16 cellular contexts compared by ENCODE assay signal in the genomic region with DNA sequence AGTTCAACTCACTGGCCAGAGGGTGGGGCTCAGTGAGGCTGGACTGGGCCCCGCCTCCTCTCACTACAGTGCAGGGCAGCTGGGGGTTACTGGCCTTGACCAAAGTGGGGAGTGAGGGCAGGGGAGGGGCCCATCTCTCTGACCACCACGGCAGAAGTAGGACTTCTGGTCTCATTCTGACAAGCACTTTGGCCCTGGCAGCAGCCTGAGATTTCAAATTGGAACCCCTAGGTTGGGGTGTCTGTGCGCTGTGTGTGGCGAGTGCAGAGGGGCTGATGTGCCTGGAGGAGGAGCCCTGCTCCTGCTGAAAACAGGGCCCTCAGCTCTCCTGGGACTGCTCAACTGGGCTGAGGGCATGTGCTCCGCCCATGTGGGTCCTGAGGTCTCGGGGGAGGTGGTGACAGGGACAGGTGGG.
DNase-seq lines count a peak whose midpoint lies in the region; ATAC-seq, FAIRE-seq and TF ChIP-seq lines count a peak whose summit lies in the region.
"Had no signal": no experiment of that assay in that cellular context is flagged by ENCODE, and none has a peak within 500 bp of the region (broad histone marks: within the 10 kb centered on the region; RNA-seq: fewer than 3 reads in every experiment).

No MANE protein-coding gene starts in this region.

- peak overlapping the region in 2 of 3 donors; percentile 26 to 32 for H3K27ac Mint-ChIP-seq in CD4-positive, CD25-positive, alpha-beta regulatory T cell
- H3K27ac Mint-ChIP-seq in GM23338 = peak overlapping the region; percentile 62
- H3K27ac Mint-ChIP-seq: activated T-helper 2 cell treated with anti-CD3 and anti-CD28 coated beads, Interferon-gamma antibody, Interleukin-2, Interleukin-4, amounts not matched to agents 10 μg/mL and 5 μg/mL and 100 μg/mL, durations not matched to agents 14 hours and 24 hours and 36 hours; mesothelial cell of epicardium; stimulated activated naive CD8-positive, alpha-beta T cell treated with anti-CD3 and anti-CD28 coated beads, Interleukin-15, amount 100 ng/mL, for 72 hours had no signal

- H3K27ac ChIP-seq in CD4-positive, CD25-positive, alpha-beta regulatory T cell (ENCODE audit: insufficient read depth, low read length, poor library complexity, severe bottlenecking) = no peak overlapping the region
- H3K27ac ChIP-seq in GM23338 (ENCODE audit: low read depth) (no peak overlapping the region), kidney (ENCODE audit: low read depth in 2 of 2, low read length in 2 of 2) (no peak overlapping the region)
- H3K27ac ChIP-seq: cardiac muscle cell, epithelial cell of prostate had no signal

- peaks cover 19% of the 10 kb centered on the region for H3K36me3 Mint-ChIP-seq in CD4-positive, CD25-positive, alpha-beta regulatory T cell
- H3K36me3 Mint-ChIP-seq in GM23338 (ENCODE audit: low read depth) = peaks cover 11% of the 10 kb centered on the region

- no peaks in the 10 kb centered on the region for H3K9me3 ChIP-seq in CD4-positive, CD25-positive, alpha-beta regulatory T cell (ENCODE audit: control insufficient read depth in 2 of 2, low read length in 2 of 2)
- H3K9me3 ChIP-seq in kidney (ENCODE audit: control insufficient read depth in 1 of 2, low read length in 2 of 2) = no peaks in the 10 kb centered on the region

- H3K27me3 Mint-ChIP-seq in CD4-positive, CD25-positive, alpha-beta regulatory T cell = no peaks in the 10 kb centered on the region
- peaks cover 5% of the 10 kb centered on the region for H3K27me3 Mint-ChIP-seq in GM23338 (ENCODE audit: insufficient read depth, low read depth, poor library complexity)
- H3K27me3 Mint-ChIP-seq: stimulated activated naive CD8-positive, alpha-beta T cell treated with anti-CD3 and anti-CD28 coated beads, Interleukin-15, amount 100 ng/mL, for 72 hours had no signal

- no peaks in the 10 kb centered on the region for H3K9me3 Mint-ChIP-seq in CD4-positive, CD25-positive, alpha-beta regulatory T cell
- H3K9me3 Mint-ChIP-seq in GM23338 = no peaks in the 10 kb centered on the region
- H3K9me3 Mint-ChIP-seq: activated T-helper 2 cell treated with anti-CD3 and anti-CD28 coated beads, Interferon-gamma antibody, Interleukin-2, Interleukin-4, amounts not matched to agents 10 μg/mL and 5 μg/mL and 100 μg/mL, durations not matched to agents 14 hours and 24 hours and 36 hours; mesothelial cell of epicardium; stimulated activated naive CD8-positive, alpha-beta T cell treated with anti-CD3 and anti-CD28 coated beads, Interleukin-15, amount 100 ng/mL, for 72 hours had no signal

- peaks cover 76% of the 10 kb centered on the region for H3K36me3 ChIP-seq in CD4-positive, CD25-positive, alpha-beta regulatory T cell (ENCODE audit: control insufficient read depth, insufficient read depth, low read length)
- H3K36me3 ChIP-seq in GM23338 (ENCODE audit: insufficient read depth) = no peaks in the 10 kb centered on the region; the same call in 1 of the 2 replicates
- peaks cover 11 to 33% of the 10 kb centered on the region in 2 donors for H3K36me3 ChIP-seq in kidney (ENCODE audit: control insufficient read depth in 1 of 2, insufficient read depth in 2 of 2, low read length in 2 of 2)

- no peak overlapping the region for H3K4me3 ChIP-seq in CD4-positive, CD25-positive, alpha-beta regulatory T cell (ENCODE audit: low read depth, low read length)
- H3K4me3 ChIP-seq in GM23338 (no peak overlapping the region), kidney (ENCODE audit: low read length in 2 of 2) (no peak overlapping the region)
- H3K4me3 ChIP-seq: cardiac muscle cell had no signal

- TF ChIP-seq CTCF in GM23338 (conservative IDR thresholded peaks at IDR 0.05; ENCODE audit: low read depth in 2 of 2) (peak; percentile 24 to 46; a peak in 3 of 4 replicates), kidney (IDR thresholded peaks at IDR 0.05; ENCODE audit: borderline replicate concordance, extremely low read depth, insufficient read depth) (no peak)

- ATAC-seq in CD4-positive, CD25-positive, alpha-beta regulatory T cell (ENCODE audit: low read depth in 2 of 2) = no peak
- ATAC-seq in GM23338 = peak; percentile 81
- ATAC-seq in GM18519 (IDR thresholded peaks at IDR 0.05; ENCODE audit: low FRiP score, unreplicated experiment) = no peak
- no peak for ATAC-seq in HG03196 (IDR thresholded peaks at IDR 0.05; ENCODE audit: unreplicated experiment)

- H3K9ac ChIP-seq in kidney (ENCODE audit: low read length in 2 of 2) = no peak overlapping the region

- no peaks in the 10 kb centered on the region for H3F3A ChIP-seq in GM23338 (replicated peaks; ENCODE audit: low read depth)

- H3K4me2 ChIP-seq in GM23338 = no peak overlapping the region

- H3K79me2 ChIP-seq in GM23338 (replicated peaks; ENCODE audit: insufficient read depth) = no peaks in the 10 kb centered on the region

- H3K4me3 Mint-ChIP-seq in CD4-positive, CD25-positive, alpha-beta regulatory T cell = peak overlapping the region in 1 of 4 donors; percentile 21
- H3K4me3 Mint-ChIP-seq in GM23338 = no peak overlapping the region
- H3K4me3 Mint-ChIP-seq: mesothelial cell of epicardium; stimulated activated naive CD8-positive, alpha-beta T cell treated with anti-CD3 and anti-CD28 coated beads, Interleukin-15, amount 100 ng/mL, for 72 hours had no signal

- no peaks in the 10 kb centered on the region for H3K9me2 ChIP-seq in GM23338 (ENCODE audit: insufficient read depth)

- no peak for DNase-seq in CD4-positive, CD25-positive, alpha-beta regulatory T cell
- DNase-seq in GM23338 (ENCODE audit: low spot score) = no peak
- DNase-seq in UCSD-AML1 (lab: John Stamatoyannopoulos, UW; ENCODE audit: unreplicated experiment) = peak; percentile 24
- peak; percentile 36 for DNase-seq in kidney
- DNase-seq in stimulated activated CD4-positive, alpha-beta T cell treated with anti-CD3 and anti-CD28 coated beads, Interleukin-4, amount 100 ng/mL, for 4 hours = no peak
- DNase-seq in SHP77 treated with DMSO at 0.1 percent for 48 hours (lab: John Stamatoyannopoulos, UW) = no peak
- DNase-seq: activated CD4-positive, alpha-beta T cell treated with anti-CD3 and anti-CD28 coated beads for 4 hours; Kasumi-1; stimulated activated CD4-positive, alpha-beta T cell treated with anti-CD3 and anti-CD28 coated beads, Interleukin-4, amount 100 ng/mL, for 24 hours; stimulated activated naive CD8-positive, alpha-beta T cell treated with anti-CD3 and anti-CD28 coated beads, Interleukin-15, amount 100 ng/mL, for 72 hours had no signal

- FAIRE-seq in kidney (lab: Jason Lieb, UNC) = no peak

- H3K4me1 ChIP-seq in CD4-positive, CD25-positive, alpha-beta regulatory T cell (ENCODE audit: control insufficient read depth, insufficient read depth, low read length, poor library complexity, severe bottlenecking) = no peaks in the 10 kb centered on the region
- no peaks in the 10 kb centered on the region for H3K4me1 ChIP-seq in GM23338 (ENCODE audit: insufficient read depth)
- H3K4me1 ChIP-seq in kidney (ENCODE audit: control insufficient read depth in 1 of 2, insufficient read depth in 1 of 2, low read depth in 1 of 2, low read length in 2 of 2) = no peaks in the 10 kb centered on the region

- H3K27me3 ChIP-seq in CD4-positive, CD25-positive, alpha-beta regulatory T cell (ENCODE audit: control insufficient read depth, insufficient read depth, low read length) = no peaks in the 10 kb centered on the region
- no peaks in the 10 kb centered on the region for H3K27me3 ChIP-seq in GM23338 (ENCODE audit: insufficient read depth)
- H3K27me3 ChIP-seq: cardiac muscle cell had no signal

- intact Hi-C loops in kidney (cut with DNase I) = no loop called here

- no peaks in the 10 kb centered on the region for H4K20me1 ChIP-seq in GM23338 (replicated peaks; ENCODE audit: insufficient read depth)

- peaks cover 0 to 4% (median 2%) of the 10 kb centered on the region in 4 donors for H3K4me1 Mint-ChIP-seq in CD4-positive, CD25-positive, alpha-beta regulatory T cell
- H3K4me1 Mint-ChIP-seq in GM23338 = peaks cover 7% of the 10 kb centered on the region
- H3K4me1 Mint-ChIP-seq: mesothelial cell of epicardium; stimulated activated naive CD8-positive, alpha-beta T cell treated with anti-CD3 and anti-CD28 coated beads, Interleukin-15, amount 100 ng/mL, for 72 hours had no signal

- no peak overlapping the region for H2AFZ ChIP-seq in GM23338

TF ChIP-seq in GM23338, 12 proteins besides CTCF, POLR2A, EP300 and RAD21:
- no peak for TF ChIP-seq POLR2AphosphoS5 (IDR thresholded peaks at IDR 0.05; ENCODE audit: low read depth)
- TF ChIP-seq NANOG (IDR thresholded peaks at IDR 0.05; ENCODE audit: borderline replicate concordance) = no peak
- TF ChIP-seq STAT1 (IDR thresholded peaks at IDR 0.05; ENCODE audit: unreplicated experiment) = no peak
- no peak for TF ChIP-seq EZH2 (IDR thresholded peaks at IDR 0.05; ENCODE audit: low read depth, unreplicated experiment)

Comparison
In these comparisons a context has a peak if more than half of its experiments do, and no peak if none do; other contexts are left out.
1. DNase-seq: peak in UCSD-AML1 (single experiment) and kidney (single experiment); none in CD4-positive, CD25-positive, alpha-beta regulatory T cell (0 of 3), GM23338 (single experiment), stimulated activated CD4-positive, alpha-beta T cell treated with anti-CD3 and anti-CD28 coated beads, Interleukin-4, amount 100 ng/mL, for 4 hours (0 of 2) and SHP77 treated with DMSO at 0.1 percent for 48 hours (single experiment).